ENCODE assay signal across 30 cellular contexts in genomic region chr7:15938153-15938552, GRCh38.
"Had no signal": no experiment of that assay in that cellular context is flagged by ENCODE, and none has a peak within 500 bp of the region (broad histone marks: within the 10 kb centered on the region; RNA-seq: fewer than 3 reads in every experiment).

No MANE protein-coding gene starts in this region.

- FAIRE-seq: endothelial cell of umbilical vein, islet of Langerhans had no signal

- H3K4me1 Mint-ChIP-seq: memory B cell; neural crest cell; stimulated activated memory B cell treated with anti-CD40 and anti-IgM and Interleukin-4, amounts not matched to agents 10 μg/mL and 1 μg/mL and 100 μg/mL, for 72 hours had no signal

- H3K9me3 ChIP-seq: esophagus muscularis mucosa, neutrophil, right atrium auricular region, testis, tibial artery, uterus had no signal

- H3K27ac Mint-ChIP-seq: memory B cell; natural killer cell treated with Interleukin-12 subunit alpha and Interleukin-12 subunit beta and Interleukin-15 and Interleukin-18, amount 100 ng/mL, for 72 hours; progenitor cell of endocrine pancreas; stimulated activated memory B cell treated with anti-CD40 and anti-IgM and Interleukin-4, amounts not matched to agents 10 μg/mL and 1 μg/mL and 100 μg/mL, for 72 hours; type B pancreatic cell had no signal

- H3K36me3 ChIP-seq: esophagus muscularis mucosa, gastroesophageal sphincter, heart left ventricle, neutrophil, right atrium auricular region, spleen, tibial artery, uterus had no signal

- H3K27ac ChIP-seq: coronary artery, foreskin keratinocyte, heart left ventricle, hepatocyte, neutrophil, parathyroid adenoma, right atrium auricular region, skin epidermis, spleen, testis, tibial artery, uterus had no signal

- H3K4me3 ChIP-seq: coronary artery, esophagus muscularis mucosa, gastroesophageal sphincter, heart left ventricle, hepatocyte, lung, right atrium auricular region, skin epidermis, spleen, testis, tibial artery, uterus had no signal

- H3K36me3 Mint-ChIP-seq: memory B cell; natural killer cell treated with Interleukin-12 subunit alpha and Interleukin-12 subunit beta and Interleukin-15 and Interleukin-18, amount 100 ng/mL, for 72 hours; stimulated activated memory B cell treated with anti-CD40 and anti-IgM and Interleukin-4, amounts not matched to agents 10 μg/mL and 1 μg/mL and 100 μg/mL, for 72 hours; type B pancreatic cell had no signal

- DNase-seq: dermis blood vessel endothelial cell; effector memory CD4-positive, alpha-beta T cell; foreskin keratinocyte; heart left ventricle; left colon; spleen; stimulated activated CD4-positive, alpha-beta T cell treated with anti-CD3 and anti-CD28 coated beads, Interleukin-4, amount 100 ng/mL, for 4 hours; stimulated activated naive CD8-positive, alpha-beta T cell treated with anti-CD3 and anti-CD28 coated beads, Interleukin-15, Interleukin-2, amounts not matched to agents 100 U/mL and 50 U/mL, for 24 hours; substantia nigra; testis; tibial artery; uterus had no signal

- H3K4me3 Mint-ChIP-seq: memory B cell; natural killer cell treated with Interleukin-12 subunit alpha and Interleukin-12 subunit beta and Interleukin-15 and Interleukin-18, amount 100 ng/mL, for 72 hours; neural crest cell; stimulated activated memory B cell treated with anti-CD40 and anti-IgM and Interleukin-4, amounts not matched to agents 10 μg/mL and 1 μg/mL and 100 μg/mL, for 72 hours; type B pancreatic cell had no signal

- H3K27me3 Mint-ChIP-seq: memory B cell; natural killer cell treated with Interleukin-12 subunit alpha and Interleukin-12 subunit beta and Interleukin-15 and Interleukin-18, amount 100 ng/mL, for 72 hours; progenitor cell of endocrine pancreas; stimulated activated memory B cell treated with anti-CD40 and anti-IgM and Interleukin-4, amounts not matched to agents 10 μg/mL and 1 μg/mL and 100 μg/mL, for 72 hours; type B pancreatic cell had no signal

- H3K9me3 Mint-ChIP-seq: memory B cell, neural crest cell had no signal

- ATAC-seq: foreskin keratinocyte; gastroesophageal sphincter; heart left ventricle; left colon; natural killer cell treated with Interleukin-12 subunit alpha and Interleukin-12 subunit beta and Interleukin-15 and Interleukin-18, amount 100 ng/mL, for 72 hours; sciatic nerve; stimulated activated memory B cell treated with anti-CD40 and anti-IgM and Interleukin-4, amounts not matched to agents 10 μg/mL and 1 μg/mL and 100 μg/mL, for 72 hours; stimulated activated naive CD8-positive, alpha-beta T cell treated with anti-CD3 and anti-CD28 coated beads, Interleukin-15, Interleukin-2, amounts not matched to agents 100 U/mL and 50 U/mL, for 24 hours had no signal

- H3K79me2 ChIP-seq: hepatocyte, parathyroid adenoma had no signal

- H3K4me1 ChIP-seq: foreskin keratinocyte, heart left ventricle, parathyroid adenoma, right atrium auricular region, spleen, testis, tibial artery, uterus had no signal

- H3K9ac ChIP-seq: parathyroid adenoma had no signal

- H3K27me3 ChIP-seq: esophagus muscularis mucosa, foreskin keratinocyte, gastroesophageal sphincter, heart left ventricle, hepatocyte, neutrophil, right atrium auricular region, spleen, testis, tibial artery, uterus had no signal

- H2AFZ ChIP-seq: hepatocyte, parathyroid adenoma had no signal

- H3K4me2 ChIP-seq: hepatocyte had no signal
